ENCODE assay signal across 8 cellular contexts in genomic region chr17:65561394-65562205, GRCh38. TPM values are rescaled to one million over a fixed set of nuclear protein-coding genes. Genes with fewer than 3 reads are reported as not detected.
A peak's percentile ranks its signal among the peaks of the same experiment; 100 is the strongest.
DNase-seq lines count a peak whose midpoint lies in the region; ATAC-seq and TF ChIP-seq lines count a peak whose summit lies in the region.

A gene with protein sequence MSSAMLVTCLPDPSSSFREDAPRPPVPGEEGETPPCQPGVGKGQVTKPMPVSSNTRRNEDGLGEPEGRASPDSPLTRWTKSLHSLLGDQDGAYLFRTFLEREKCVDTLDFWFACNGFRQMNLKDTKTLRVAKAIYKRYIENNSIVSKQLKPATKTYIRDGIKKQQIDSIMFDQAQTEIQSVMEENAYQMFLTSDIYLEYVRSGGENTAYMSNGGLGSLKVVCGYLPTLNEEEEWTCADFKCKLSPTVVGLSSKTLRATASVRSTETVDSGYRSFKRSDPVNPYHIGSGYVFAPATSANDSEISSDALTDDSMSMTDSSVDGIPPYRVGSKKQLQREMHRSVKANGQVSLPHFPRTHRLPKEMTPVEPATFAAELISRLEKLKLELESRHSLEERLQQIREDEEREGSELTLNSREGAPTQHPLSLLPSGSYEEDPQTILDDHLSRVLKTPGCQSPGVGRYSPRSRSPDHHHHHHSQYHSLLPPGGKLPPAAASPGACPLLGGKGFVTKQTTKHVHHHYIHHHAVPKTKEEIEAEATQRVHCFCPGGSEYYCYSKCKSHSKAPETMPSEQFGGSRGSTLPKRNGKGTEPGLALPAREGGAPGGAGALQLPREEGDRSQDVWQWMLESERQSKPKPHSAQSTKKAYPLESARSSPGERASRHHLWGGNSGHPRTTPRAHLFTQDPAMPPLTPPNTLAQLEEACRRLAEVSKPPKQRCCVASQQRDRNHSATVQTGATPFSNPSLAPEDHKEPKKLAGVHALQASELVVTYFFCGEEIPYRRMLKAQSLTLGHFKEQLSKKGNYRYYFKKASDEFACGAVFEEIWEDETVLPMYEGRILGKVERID (minus strand): TSS chr17:65561648. CDS start chr17:65558620, 3,028 bp downstream.

- H3K36me3 Mint-ChIP-seq in CD4-positive, CD25-positive, alpha-beta regulatory T cell = no peaks in the 10 kb centered on the region
- H3K36me3 Mint-ChIP-seq in activated T-cell treated with anti-CD3 and anti-CD28 coated beads, Interleukin-2, amount 50 U/mL, for 4 hours (ENCODE audit: insufficient read depth) = no peaks in the 10 kb centered on the region

- H3K4me2 ChIP-seq in OCI-LY1 (ENCODE audit: low read length) = peak within 1 kb of the TSS; percentile 94

- DNase-seq in CD4-positive, CD25-positive, alpha-beta regulatory T cell = peak; percentile 77 to 91 (median 86)
- DNase-seq in GM20000 (ENCODE audit: low spot score) (peak; percentile 96), HS-5 (ENCODE audit: low read depth) (peak; percentile 43)
- DNase-seq in activated T-cell treated with anti-CD3 and anti-CD28 coated beads, Interleukin-2, amount 50 U/mL, for 4 hours = peak; percentile 81
- peak; percentile 87 for DNase-seq in stimulated activated CD8-positive, alpha-beta memory T cell treated with anti-CD3 and anti-CD28 coated beads, Interleukin-4, amount 100 ng/mL, for 48 hours

- peaks cover 23% of the 10 kb centered on the region for H3K27me3 Mint-ChIP-seq in CD4-positive, CD25-positive, alpha-beta regulatory T cell
- H3K27me3 Mint-ChIP-seq in activated T-cell treated with anti-CD3 and anti-CD28 coated beads, Interleukin-2, amount 50 U/mL, for 4 hours (ENCODE audit: low read depth) = no peaks in the 10 kb centered on the region

- H3K9me3 ChIP-seq in CD4-positive, CD25-positive, alpha-beta regulatory T cell (ENCODE audit: control insufficient read depth in 2 of 2, low read length in 2 of 2) = no peaks in the 10 kb centered on the region
- H3K9me3 ChIP-seq in OCI-LY1 (ENCODE audit: low read length) = no peaks in the 10 kb centered on the region
- no peaks in the 10 kb centered on the region for H3K9me3 ChIP-seq in muscle layer of colon (ENCODE audit: low read length)

- H4K20me1 ChIP-seq in OCI-LY1 (ENCODE audit: insufficient read depth, low read length) = no peaks in the 10 kb centered on the region

- peak within 1 kb of the TSS in 2 of 3 donors; percentile 90 to 96 for H3K27ac Mint-ChIP-seq in CD4-positive, CD25-positive, alpha-beta regulatory T cell

- no peak for TF ChIP-seq CTCF in GM20000 (IDR thresholded peaks at IDR 0.05; ENCODE audit: extremely low read depth, missing control alignments)
- TF ChIP-seq CTCF in OCI-LY1 (IDR thresholded peaks at IDR 0.05; ENCODE audit: low read length) = no peak

- H3K9ac ChIP-seq in OCI-LY1 (ENCODE audit: low read length) (peak within 1 kb of the TSS; percentile 57), muscle layer of colon (ENCODE audit: low read length) (no peak within 1 kb of the TSS)

- H3F3A ChIP-seq in OCI-LY1 (ENCODE audit: insufficient read depth, low read length) = no peaks in the 10 kb centered on the region

- peak within 1 kb of the TSS; percentile 77 for H3K27ac ChIP-seq in CD4-positive, CD25-positive, alpha-beta regulatory T cell (ENCODE audit: insufficient read depth, low read length, poor library complexity, severe bottlenecking)
- H3K27ac ChIP-seq in OCI-LY1 (ENCODE audit: low read depth, low read length, poor library complexity, severe bottlenecking) (no peak within 1 kb of the TSS), muscle layer of colon (ENCODE audit: low read depth, low read length) (peak within 1 kb of the TSS; percentile 89)

- peaks cover 0 to 1% (median 0%) of the 10 kb centered on the region in 7 donors for H3K9me3 Mint-ChIP-seq in CD4-positive, CD25-positive, alpha-beta regulatory T cell
- H3K9me3 Mint-ChIP-seq in activated T-cell treated with anti-CD3 and anti-CD28 coated beads, Interleukin-2, amount 50 U/mL, for 4 hours = no peaks in the 10 kb centered on the region

- H2AFZ ChIP-seq in OCI-LY1 (ENCODE audit: low read length) = no peak within 1 kb of the TSS

- peak; percentile 91 to 93 for ATAC-seq in CD4-positive, CD25-positive, alpha-beta regulatory T cell (ENCODE audit: low read depth in 2 of 2)
- ATAC-seq in activated T-cell treated with anti-CD3 and anti-CD28 coated beads, Interleukin-2, amount 50 U/mL, for 4 hours = peak; percentile 88
- ATAC-seq in esophagus mucosa = peak; percentile 89

- H3K4me3 Mint-ChIP-seq in CD4-positive, CD25-positive, alpha-beta regulatory T cell = peak within 1 kb of the TSS; percentile 88 to 94 (median 90)
- peak within 1 kb of the TSS; percentile 83 for H3K4me3 Mint-ChIP-seq in activated T-cell treated with anti-CD3 and anti-CD28 coated beads, Interleukin-2, amount 50 U/mL, for 4 hours

- H3K9me2 ChIP-seq in OCI-LY1 (ENCODE audit: low read depth, low read length) = no peaks in the 10 kb centered on the region

- H3K36me3 ChIP-seq in CD4-positive, CD25-positive, alpha-beta regulatory T cell (ENCODE audit: control insufficient read depth, insufficient read depth, low read length) = no peaks in the 10 kb centered on the region
- H3K36me3 ChIP-seq in OCI-LY1 (ENCODE audit: insufficient read depth, low read length) (no peaks in the 10 kb centered on the region), muscle layer of colon (ENCODE audit: insufficient read depth, low read length) (no peaks in the 10 kb centered on the region)

- peak within 1 kb of the TSS; percentile 64 for H3K4me3 ChIP-seq in CD4-positive, CD25-positive, alpha-beta regulatory T cell (ENCODE audit: low read depth, low read length)
- H3K4me3 ChIP-seq in OCI-LY1 (ENCODE audit: low read depth, low read length, poor library complexity, severe bottlenecking) (peak within 1 kb of the TSS; percentile 73), muscle layer of colon (ENCODE audit: low read depth in 1 of 2, low read length in 2 of 2) (peak within 1 kb of the TSS; percentile 80 to 92)

- peaks cover 46% of the 10 kb centered on the region for H3K4me1 ChIP-seq in CD4-positive, CD25-positive, alpha-beta regulatory T cell (ENCODE audit: control insufficient read depth, insufficient read depth, low read length, poor library complexity, severe bottlenecking)
- H3K4me1 ChIP-seq in OCI-LY1 (ENCODE audit: insufficient read depth, low read length, severe bottlenecking) (no peaks in the 10 kb centered on the region), muscle layer of colon (ENCODE audit: insufficient read depth, low read length) (peaks cover 25% of the 10 kb centered on the region)

- H3K4me1 Mint-ChIP-seq in CD4-positive, CD25-positive, alpha-beta regulatory T cell = peaks cover 0 to 35% (median 19%) of the 10 kb centered on the region in 4 donors
- peaks cover 26% of the 10 kb centered on the region for H3K4me1 Mint-ChIP-seq in activated T-cell treated with anti-CD3 and anti-CD28 coated beads, Interleukin-2, amount 50 U/mL, for 4 hours (ENCODE audit: low read depth)

- peaks cover 4% of the 10 kb centered on the region for H3K27me3 ChIP-seq in CD4-positive, CD25-positive, alpha-beta regulatory T cell (ENCODE audit: control insufficient read depth, insufficient read depth, low read length)
- no peaks in the 10 kb centered on the region; the same call in 1 of the 2 replicates for H3K27me3 ChIP-seq in OCI-LY1 (ENCODE audit: insufficient read depth, low read length)
- H3K27me3 ChIP-seq in muscle layer of colon (ENCODE audit: control insufficient read depth in 1 of 2, insufficient read depth in 2 of 2, low read length in 2 of 2) = peaks cover 0 to 4% of the 10 kb centered on the region in 2 donors

- H3K79me2 ChIP-seq in OCI-LY1 (ENCODE audit: insufficient read depth, low read length) = no peaks in the 10 kb centered on the region

RNA-seq across cellular contexts. Expression of the gene that starts here (rescaled TPM):
- 17.9 TPM for total RNA-seq in CD4-positive, CD25-positive, alpha-beta regulatory T cell
- 1 to 10 TPM in 3 of 4 donors, under 1 TPM in 1; 0.80 to 3.9 (median 1.7) TPM for polyA plus RNA-seq in CD4-positive, CD25-positive, alpha-beta regulatory T cell
- total RNA-seq in activated T-cell treated with anti-CD3 and anti-CD28 coated beads, Interleukin-2, amount 50 U/mL, for 4 hours = 10 to 100 TPM in 2 of 3 donors, 1 to 10 TPM in 1; 8.4 to 13.4 (median 11.9) TPM
- 3.1 TPM for total RNA-seq in esophagus mucosa

Comparison
In these comparisons a context has a peak if more than half of its experiments do, and no peak if none do; other contexts are left out.
1. DNase-seq: peak in every context shown above with its lines; median percentile 96 in GM20000; 87 in stimulated activated CD8-positive, alpha-beta memory T cell treated with anti-CD3 and anti-CD28 coated beads, Interleukin-4, amount 100 ng/mL, for 48 hours; 86 in CD4-positive, CD25-positive, alpha-beta regulatory T cell; 81 in activated T-cell treated with anti-CD3 and anti-CD28 coated beads, Interleukin-2, amount 50 U/mL, for 4 hours; 43 in HS-5.